ENCODE assay signal across 22 cellular contexts in genomic region chr3:119571230-119571629, GRCh38. TPM values are rescaled to one million over a fixed set of nuclear protein-coding genes. Genes with fewer than 3 reads are reported as not detected.
DNase-seq lines count a peak whose midpoint lies in the region; ATAC-seq and TF ChIP-seq lines count a peak whose summit lies in the region.
"Had no signal": no experiment of that assay in that cellular context is flagged by ENCODE, and none has a peak within 500 bp of the region (broad histone marks: within the 10 kb centered on the region; RNA-seq: fewer than 3 reads in every experiment).

No MANE protein-coding gene starts in this region.

- TF ChIP-seq CTCF in heart left ventricle (IDR thresholded peaks at IDR 0.05): no peak
- no peak for TF ChIP-seq CTCF in spleen (IDR thresholded peaks at IDR 0.05 in 8 of 11, conservative IDR thresholded peaks at IDR 0.05 in 3 of 11)
- TF ChIP-seq CTCF in CD8-positive, alpha-beta T cell (IDR thresholded peaks at IDR 0.05): no peak

- DNase-seq in heart left ventricle: no peak
- DNase-seq in cardiac septum (ENCODE audit: low spot score): no peak
- no peak for DNase-seq in caudate nucleus (lab: John Stamatoyannopoulos, UW)
- DNase-seq in myocyte (ENCODE audit: low read depth): peak; percentile 40
- no peak for DNase-seq in spleen
- no peak for DNase-seq in CD8-positive, alpha-beta T cell
- no peak for DNase-seq in activated naive CD4-positive, alpha-beta T cell treated with anti-CD3 and anti-CD28 coated beads, Interleukin-2, amount 50 U/mL, for 16 hours
- DNase-seq: Caco-2; CD4-positive, CD25-positive, alpha-beta regulatory T cell; GDM1; KBM-7; NCI-H1105 treated with DMSO at 0.1 percent for 48 hours; NCI-H1694; NCI-H2081 treated with DMSO at 0.1 percent for 48 hours; NCI-H510A; NCI-H82; OCI-M1; SHP77 treated with DMSO at 0.1 percent for 48 hours had no signal

- ATAC-seq in heart left ventricle: peak in 2 of 4 donors; percentile 53
- no peak for ATAC-seq in GM21717 (IDR thresholded peaks at IDR 0.05; ENCODE audit: unreplicated experiment)
- ATAC-seq in CD8-positive, alpha-beta T cell: no peak

- peaks cover 27% of the 10 kb centered on the region for H3K27me3 Mint-ChIP-seq in CD8-positive, alpha-beta T cell (ENCODE audit: low read depth)
- H3K27me3 Mint-ChIP-seq: B cell had no signal

- H3K4me1 Mint-ChIP-seq in CD8-positive, alpha-beta T cell (ENCODE audit: low read depth): no peaks in the 10 kb centered on the region

- no peak overlapping the region for H3K27ac Mint-ChIP-seq in CD8-positive, alpha-beta T cell
- H3K27ac Mint-ChIP-seq: B cell; CD4-positive, CD25-positive, alpha-beta regulatory T cell had no signal

- WGBS in heart left ventricle, 4 donors: 81 to 94% (median 84%) methylated on average over 1 of the region's 1 CpG
- 92 to 100% (median 97%) methylated on average over 1 of the region's 1 CpG for WGBS in spleen, 5 donors

- intact Hi-C loops in heart left ventricle (cut with DNase I): no loop called here
- intact Hi-C loops in cardiac septum (cut with DNase I): loop anchor here (10.0 kb wide), 1 partner anchor 64 kb away; no protein-coding TSS in a partner anchor
- intact Hi-C loops in spleen (cut with DNase I; ENCODE audit: low total_unique reads): no loop called here
- intact Hi-C loops in CD8-positive, alpha-beta T cell (cut with DNase I, micrococcal nuclease): no loop called here

- no peaks in the 10 kb centered on the region for H3K9me3 Mint-ChIP-seq in CD8-positive, alpha-beta T cell

- no peaks in the 10 kb centered on the region for H3K36me3 Mint-ChIP-seq in CD8-positive, alpha-beta T cell

- CTCF ChIA-PET in CD8-positive, alpha-beta T cell (lab: Charles Lee): no interaction called here

- H3K36me3 ChIP-seq in heart left ventricle: no peaks in the 10 kb centered on the region
- no peaks in the 10 kb centered on the region for H3K36me3 ChIP-seq in spleen
- no peaks in the 10 kb centered on the region for H3K36me3 ChIP-seq in CD8-positive, alpha-beta T cell (ENCODE audit: insufficient read depth, low read length)

- TF ChIP-seq POLR2A in heart left ventricle (IDR thresholded peaks at IDR 0.05) (no peak), spleen (IDR thresholded peaks at IDR 0.05) (no peak)

- H3K4me3 Mint-ChIP-seq in CD8-positive, alpha-beta T cell: no peak overlapping the region
- H3K4me3 Mint-ChIP-seq: B cell; CD4-positive, CD25-positive, alpha-beta regulatory T cell had no signal

- H3K9me3 ChIP-seq in heart left ventricle (no peaks in the 10 kb centered on the region), spleen (no peaks in the 10 kb centered on the region)
- H3K9me3 ChIP-seq in CD8-positive, alpha-beta T cell (ENCODE audit: low read length): no peaks in the 10 kb centered on the region
- H3K9me3 ChIP-seq: Caco-2 had no signal

- no peak overlapping the region for H3K4me3 ChIP-seq in heart left ventricle
- no peak overlapping the region for H3K4me3 ChIP-seq in spleen
- no peak overlapping the region for H3K4me3 ChIP-seq in CD8-positive, alpha-beta T cell (ENCODE audit: low read depth, low read length)

- peaks cover 0 to 36% (median 6%) of the 10 kb centered on the region in 12 donors for H3K4me1 ChIP-seq in heart left ventricle
- H3K4me1 ChIP-seq in spleen: peaks cover 0 to 30% (median 19%) of the 10 kb centered on the region in 6 donors
- H3K4me1 ChIP-seq in CD8-positive, alpha-beta T cell (ENCODE audit: insufficient read depth, low read length): no peaks in the 10 kb centered on the region
- H3K4me1 ChIP-seq: Caco-2 had no signal

- H3K27ac ChIP-seq in heart left ventricle (peak overlapping the region; percentile 16 to 86 (median 56)), caudate nucleus (ENCODE audit: low read depth, low read length) (peak overlapping the region; percentile 48), spleen (peak overlapping the region in 6 of 8 donors; percentile 38 to 81 (median 71))
- no peak overlapping the region for H3K27ac ChIP-seq in CD8-positive, alpha-beta T cell (ENCODE audit: low read depth, low read length)

- H3K27me3 ChIP-seq in heart left ventricle (no peaks in the 10 kb centered on the region), spleen (replicated peaks in 1 of 7) (no peaks in the 10 kb centered on the region)
- peaks cover 2% of the 10 kb centered on the region for H3K27me3 ChIP-seq in CD8-positive, alpha-beta T cell (ENCODE audit: insufficient read depth, low read length)

- POLR2A ChIA-PET in CD8-positive, alpha-beta T cell (lab: Charles Lee): no interaction called here

RNA-seq across cellular contexts. Expression of gene ADPRH, which starts 8.1 kb away (rescaled TPM):
- total RNA-seq in heart left ventricle (10 to 100 TPM in 6 of 9 donors, 1 to 10 TPM in 3; 9.7 to 17.5 (median 11.5) TPM), cardiac septum (10.9 TPM), myocyte (20.1 and 25.6 TPM in 2 replicates), spleen (10 to 100 TPM; 16.1 to 29.2 (median 24.3) TPM)
- polyA plus RNA-seq in heart left ventricle (10 to 100 TPM in 1 of 2 donors, 1 to 10 TPM in 1; 5.0 to 14.2 TPM), spleen (10 to 100 TPM in 2 of 3 donors, 1 to 10 TPM in 1; 7.1 to 14.4 (median 10.3) TPM)
- 11.4 TPM for polyA plus RNA-seq in myocyte (2012)
- under 1 TPM; 0.42 to 0.52 TPM for total RNA-seq in CD8-positive, alpha-beta T cell
- total RNA-seq: H4 had no signal

RNA-seq across cellular contexts. Expression of gene CD80, which starts 11.8 kb away (rescaled TPM):
- total RNA-seq in heart left ventricle (1 to 10 TPM in 1 of 9 donors, under 1 TPM in 5, not detected in 3; 0.22 to 4.4 (median 0.39) TPM), cardiac septum (0.46 TPM), myocyte (0.21 and 2.2 TPM in 2 replicates), spleen (10 to 100 TPM in 6 of 7 donors, 1 to 10 TPM in 1; 5.7 to 33.0 (median 19.7) TPM)
- polyA plus RNA-seq in heart left ventricle (under 1 TPM; 0.12 to 0.19 TPM), spleen (1 to 10 TPM; 1.5 to 2.5 (median 2.0) TPM)
- 0.24 TPM for polyA plus RNA-seq in myocyte (2012)
- total RNA-seq in CD8-positive, alpha-beta T cell: under 1 TPM; 0.58 to 0.71 TPM
- total RNA-seq: A172, Caco-2, H4 had no signal

RNA-seq across cellular contexts. Expression of gene PLA1A, which starts 26.5 kb away (rescaled TPM):
- 10 to 100 TPM in 1 of 9 donors, 1 to 10 TPM in 6, under 1 TPM in 2; 0.58 to 23.8 (median 1.8) TPM for total RNA-seq in heart left ventricle
- 1 to 10 TPM in 1 of 2 donors, under 1 TPM in 1; 0.86 to 2.6 TPM for polyA plus RNA-seq in heart left ventricle
- total RNA-seq in cardiac septum: 2.0 TPM
- 2.8 and 6.7 TPM in 2 replicates for total RNA-seq in myocyte
- 2.9 TPM for polyA plus RNA-seq in myocyte (2012)
- total RNA-seq in spleen: 1 to 10 TPM in 3 of 7 donors, under 1 TPM in 3, not detected in 1; 0.27 to 6.8 (median 1.0) TPM
- polyA plus RNA-seq in spleen: under 1 TPM; 0.44 to 0.80 (median 0.61) TPM
- total RNA-seq in CD8-positive, alpha-beta T cell: not detected
- total RNA-seq: A172; CD4-positive, CD25-positive, alpha-beta regulatory T cell had no signal
